In genomic region chr1:51519857-51520699, GRCh38 we compare ENCODE assay signal across 10 cellular contexts. TPM values are rescaled to one million over a fixed set of nuclear protein-coding genes. Genes with fewer than 3 reads are reported as not detected.
DNase-seq lines count a peak whose midpoint lies in the region; ATAC-seq and TF ChIP-seq lines count a peak whose summit lies in the region.
"Had no signal": no experiment of that assay in that cellular context is flagged by ENCODE, and none has a peak within 500 bp of the region (broad histone marks: within the 10 kb centered on the region; RNA-seq: fewer than 3 reads in every experiment).

No MANE protein-coding gene starts in this region.

- H3K36me3 Mint-ChIP-seq in activated CD4-positive, alpha-beta T cell treated with anti-CD3 and anti-CD28 coated beads, Interleukin-2, amount 10 ng/mL, durations not matched to agents 24 days and 14 days (ENCODE audit: low read depth): no peaks in the 10 kb centered on the region
- peaks cover 3% of the 10 kb centered on the region for H3K36me3 Mint-ChIP-seq in activated CD8-positive, alpha-beta T cell treated with anti-CD3 and anti-CD28 coated beads for 36 hours (ENCODE audit: low read depth)

- no peaks in the 10 kb centered on the region for H3K27me3 ChIP-seq in stomach
- H3K27me3 ChIP-seq: pancreas, testis had no signal

- no peak for TF ChIP-seq POLR2A in stomach (IDR thresholded peaks at IDR 0.05)

- peak overlapping the region; percentile 5 for H3K27ac Mint-ChIP-seq in activated CD4-positive, alpha-beta T cell treated with anti-CD3 and anti-CD28 coated beads, Interleukin-2, amount 10 ng/mL, durations not matched to agents 24 days and 14 days
- peak overlapping the region; percentile 61 for H3K27ac Mint-ChIP-seq in activated CD8-positive, alpha-beta T cell treated with anti-CD3 and anti-CD28 coated beads for 36 hours

- peaks cover 42% of the 10 kb centered on the region for H3K4me1 Mint-ChIP-seq in activated CD4-positive, alpha-beta T cell treated with anti-CD3 and anti-CD28 coated beads, Interleukin-2, amount 10 ng/mL, durations not matched to agents 24 days and 14 days
- H3K4me1 Mint-ChIP-seq in activated CD8-positive, alpha-beta T cell treated with anti-CD3 and anti-CD28 coated beads for 36 hours (ENCODE audit: low read depth): peaks cover 40% of the 10 kb centered on the region

- no peak for TF ChIP-seq EP300 in stomach (IDR thresholded peaks at IDR 0.05)

- intact Hi-C loops in activated CD4-positive, alpha-beta T cell treated with anti-CD3 and anti-CD28 coated beads, Interleukin-2, amount 10 ng/mL, durations not matched to agents 24 days and 14 days (cut with micrococcal nuclease): loop anchor here (1.0 to 10.0 kb wide), 8 partner anchors 15 to 1207 kb away; partner anchors contain the start of genes BTF3L4, FAF1, NRDC and OSBPL9
- intact Hi-C loops in activated CD8-positive, alpha-beta T cell treated with anti-CD3 and anti-CD28 coated beads for 36 hours (cut with micrococcal nuclease): no loop called here
- intact Hi-C loops in stomach (cut with DNase I; ENCODE audit: low total_unique reads): no loop called here

- H3K27me3 Mint-ChIP-seq in activated CD4-positive, alpha-beta T cell treated with anti-CD3 and anti-CD28 coated beads, Interleukin-2, amount 10 ng/mL, durations not matched to agents 24 days and 14 days: no peaks in the 10 kb centered on the region
- H3K27me3 Mint-ChIP-seq in activated CD8-positive, alpha-beta T cell treated with anti-CD3 and anti-CD28 coated beads for 36 hours: no peaks in the 10 kb centered on the region

- peak overlapping the region; percentile 13 to 95 (median 36) for H3K27ac ChIP-seq in stomach
- H3K27ac ChIP-seq: pancreas had no signal

- 51 to 63% (median 56%) methylated on average over 8 of the region's 8 CpGs for WGBS in stomach, 5 donors

- no peak for DNase-seq in activated CD4-positive, alpha-beta T cell treated with anti-CD3 and anti-CD28 coated beads, Interleukin-2, amount 10 ng/mL, durations not matched to agents 24 days and 14 days
- DNase-seq in activated CD4-positive, alpha-beta T cell treated with anti-CD3 and anti-CD28 coated beads, Interleukin-2, amount 50 U/mL, for 48 hours: no peak
- DNase-seq in activated CD8-positive, alpha-beta T cell treated with anti-CD3 and anti-CD28 coated beads for 36 hours: no peak
- DNase-seq in hepatic stellate cell (ENCODE audit: low spot score): peak; percentile 41
- DNase-seq in stomach: no peak
- no peak for DNase-seq in GOT3 (lab: John Stamatoyannopoulos, UW)
- DNase-seq in RPMI8226: no peak
- DNase-seq in NOMO-1 treated with DMSO at 0.1 percent for 48 hours (lab: John Stamatoyannopoulos, UW; ENCODE audit: unreplicated experiment): no peak

- H3K36me3 ChIP-seq in stomach: no peaks in the 10 kb centered on the region
- H3K36me3 ChIP-seq: pancreas had no signal

- POLR2A ChIA-PET in activated CD8-positive, alpha-beta T cell treated with anti-CD3 and anti-CD28 coated beads for 36 hours (lab: Charles Lee): interaction anchor here (1.2 to 1.9 kb wide), 5 partner anchors 11 to 104 kb away, joined by 3 to 6 read pairs (median 4); no protein-coding TSS in a partner anchor

- H3K9me3 Mint-ChIP-seq in activated CD4-positive, alpha-beta T cell treated with anti-CD3 and anti-CD28 coated beads, Interleukin-2, amount 10 ng/mL, durations not matched to agents 24 days and 14 days: no peaks in the 10 kb centered on the region
- H3K9me3 Mint-ChIP-seq in activated CD8-positive, alpha-beta T cell treated with anti-CD3 and anti-CD28 coated beads for 36 hours: no peaks in the 10 kb centered on the region

- peak overlapping the region; percentile 15 for H3K4me3 Mint-ChIP-seq in activated CD4-positive, alpha-beta T cell treated with anti-CD3 and anti-CD28 coated beads, Interleukin-2, amount 10 ng/mL, durations not matched to agents 24 days and 14 days
- peak overlapping the region; percentile 68 for H3K4me3 Mint-ChIP-seq in activated CD8-positive, alpha-beta T cell treated with anti-CD3 and anti-CD28 coated beads for 36 hours

- no peak for TF ChIP-seq CTCF in activated CD8-positive, alpha-beta T cell treated with anti-CD3 and anti-CD28 coated beads for 36 hours (IDR thresholded peaks at IDR 0.05)
- TF ChIP-seq CTCF in stomach (IDR thresholded peaks at IDR 0.05): no peak

- no peaks in the 10 kb centered on the region for H3K9me3 ChIP-seq in stomach
- H3K9me3 ChIP-seq: pancreas, testis had no signal

- CTCF ChIA-PET in activated CD8-positive, alpha-beta T cell treated with anti-CD3 and anti-CD28 coated beads for 36 hours (lab: Charles Lee): interaction anchor here (0.6 to 1.5 kb wide), 5 partner anchors 15 to 249 kb away, joined by 3 to 7 read pairs (median 3); no protein-coding TSS in a partner anchor

- no peak for ATAC-seq in activated CD8-positive, alpha-beta T cell treated with anti-CD3 and anti-CD28 coated beads for 36 hours

- H3K4me1 ChIP-seq in stomach: peaks cover 27 to 44% (median 35%) of the 10 kb centered on the region in 4 donors

- no peak overlapping the region for H3K4me3 ChIP-seq in stomach

RNA-seq across cellular contexts. Expression of gene EPS15, which starts 1.0 kb away (rescaled TPM):
- total RNA-seq in activated CD4-positive, alpha-beta T cell treated with anti-CD3 and anti-CD28 coated beads, Interleukin-2, amount 10 ng/mL, durations not matched to agents 24 days and 14 days: 55.0 and 62.6 TPM in 2 replicates
- total RNA-seq in activated CD8-positive, alpha-beta T cell treated with anti-CD3 and anti-CD28 coated beads for 36 hours: 10 to 100 TPM; 56.6 to 63.6 TPM
- total RNA-seq in stomach: 100 to 1,000 TPM in 1 of 5 donors, 10 to 100 TPM in 4; 43.8 to 139 (median 67.4) TPM
- polyA plus RNA-seq in stomach: 10 to 100 TPM; 13.3 to 23.4 (median 15.3) TPM
